Comparison of ENCODE assay signal across 14 cellular contexts in the genomic region with DNA sequence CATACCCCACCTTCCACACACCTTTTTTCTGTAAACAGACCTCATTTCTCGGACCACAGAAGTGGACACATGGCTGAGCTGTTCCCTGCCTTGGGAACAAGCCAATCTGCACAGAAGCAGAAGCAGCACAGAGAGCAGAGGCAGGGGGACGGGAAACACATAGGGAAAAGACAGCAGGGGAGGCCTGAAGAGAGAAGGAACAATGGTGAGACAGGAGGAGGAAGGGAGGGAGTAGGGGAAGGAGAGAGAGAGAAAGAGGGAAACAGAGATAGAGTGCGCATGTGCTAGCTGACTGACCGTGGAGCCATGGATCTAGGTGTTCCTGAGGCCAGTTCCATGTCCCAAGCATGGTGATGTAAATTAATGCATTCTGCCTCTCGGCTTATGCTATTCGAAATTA.
"Had no signal": no experiment of that assay in that cellular context is flagged by ENCODE, and none has a peak within 500 bp of the region (broad histone marks: within the 10 kb centered on the region; RNA-seq: fewer than 3 reads in every experiment).

No MANE protein-coding gene starts in this region.

- H3K9me3 Mint-ChIP-seq: activated B cell treated with CpG ODN at 0.5 μM for 24 hours; activated naive CD8-positive, alpha-beta T cell treated with anti-CD3 and anti-CD28 coated beads for 36 hours had no signal

- H3K27me3 Mint-ChIP-seq: activated B cell treated with CpG ODN at 0.5 μM for 24 hours; activated naive CD8-positive, alpha-beta T cell treated with anti-CD3 and anti-CD28 coated beads for 36 hours; naive thymus-derived CD4-positive, alpha-beta T cell had no signal

- ATAC-seq: body of pancreas; naive thymus-derived CD4-positive, alpha-beta T cell had no signal

- H3K4me1 ChIP-seq: body of pancreas, colonic mucosa, tibial nerve had no signal

- H3K27ac Mint-ChIP-seq: activated B cell treated with CpG ODN at 0.5 μM for 24 hours had no signal

- H3K9me3 ChIP-seq: body of pancreas, colonic mucosa, SK-N-SH, spleen had no signal

- H3K4me3 ChIP-seq: body of pancreas, colonic mucosa, left ventricle myocardium inferior, spleen, tibial nerve had no signal

- H3K4me3 Mint-ChIP-seq: activated B cell treated with CpG ODN at 0.5 μM for 24 hours; activated naive CD8-positive, alpha-beta T cell treated with anti-CD3 and anti-CD28 coated beads for 36 hours; naive thymus-derived CD4-positive, alpha-beta T cell had no signal

- H3K4me1 Mint-ChIP-seq: activated B cell treated with CpG ODN at 0.5 μM for 24 hours; activated naive CD8-positive, alpha-beta T cell treated with anti-CD3 and anti-CD28 coated beads for 36 hours had no signal

- H3K27me3 ChIP-seq: body of pancreas, colonic mucosa, spleen, tibial nerve had no signal

- H3K36me3 ChIP-seq: colonic mucosa had no signal

- H3K27ac ChIP-seq: body of pancreas, colonic mucosa, left ventricle myocardium inferior, spleen, tibial nerve had no signal

- DNase-seq: activated B cell treated with CpG ODN at 0.5 μM for 24 hours; activated CD4-positive, alpha-beta T cell treated with anti-CD3 and anti-CD28 coated beads for 48 hours; activated CD8-positive, alpha-beta memory T cell treated with anti-CD3 and anti-CD28 coated beads, Interleukin-2, amount 50 U/mL, for 48 hours; activated gamma-delta T cell treated with Interleukin-2 at 50 U/mL for 16 hours; activated naive CD8-positive, alpha-beta T cell treated with anti-CD3 and anti-CD28 coated beads for 36 hours; amniotic stem cell; body of pancreas; colonic mucosa; left ventricle myocardium inferior; naive thymus-derived CD4-positive, alpha-beta T cell; SK-N-SH; spleen; stimulated activated naive CD4-positive, alpha-beta T cell had no signal
